12 cellular contexts compared by ENCODE assay signal in genomic region chr3:147383617-147384016, GRCh38. TPM values are rescaled to one million over a fixed set of nuclear protein-coding genes. Genes with fewer than 3 reads are reported as not detected.
DNase-seq lines count a peak whose midpoint lies in the region; ATAC-seq, FAIRE-seq and TF ChIP-seq lines count a peak whose summit lies in the region.
"Had no signal": no experiment of that assay in that cellular context is flagged by ENCODE, and none has a peak within 500 bp of the region (broad histone marks: within the 10 kb centered on the region; RNA-seq: fewer than 3 reads in every experiment).

No MANE protein-coding gene starts in this region.

- H3K4me3 Mint-ChIP-seq in chondrocyte (ENCODE audit: unreplicated experiment) = no peak overlapping the region
- H3K4me3 Mint-ChIP-seq: activated naive CD8-positive, alpha-beta T cell treated with anti-CD3 and anti-CD28 coated beads, Interleukin-2, amount 10 ng/mL, durations not matched to agents 7 days and 5 days had no signal

- peaks cover 6% of the 10 kb centered on the region for H3K36me3 Mint-ChIP-seq in chondrocyte (ENCODE audit: low read depth)
- H3K36me3 Mint-ChIP-seq: activated naive CD8-positive, alpha-beta T cell treated with anti-CD3 and anti-CD28 coated beads, Interleukin-2, amount 10 ng/mL, durations not matched to agents 7 days and 5 days had no signal

- H3K27ac Mint-ChIP-seq in chondrocyte (ENCODE audit: unreplicated experiment) = no peak overlapping the region
- H3K27ac Mint-ChIP-seq: activated naive CD8-positive, alpha-beta T cell treated with anti-CD3 and anti-CD28 coated beads, Interleukin-2, amount 10 ng/mL, durations not matched to agents 7 days and 5 days had no signal

- H3K4me1 Mint-ChIP-seq in chondrocyte (ENCODE audit: low read depth) = no peaks in the 10 kb centered on the region
- H3K4me1 Mint-ChIP-seq: activated naive CD8-positive, alpha-beta T cell treated with anti-CD3 and anti-CD28 coated beads, Interleukin-2, amount 10 ng/mL, durations not matched to agents 7 days and 5 days had no signal

- H3K4me3 ChIP-seq in GM12875 (ENCODE audit: low read depth, low read length) = no peak overlapping the region
- H3K4me3 ChIP-seq in retinal pigment epithelial cell (ENCODE audit: low read length) = no peak overlapping the region
- H3K4me3 ChIP-seq: sigmoid colon had no signal

- no peak for FAIRE-seq in RCC 7860 (lab: Jason Lieb, UNC)
- FAIRE-seq: urothelium cell line had no signal

- TF ChIP-seq CTCF in GM12875 (IDR thresholded peaks at IDR 0.05; ENCODE audit: borderline replicate concordance, insufficient read depth, low read depth, low read length) (peak; percentile 35; the same call in 1 of the 2 replicates), chondrocyte (IDR thresholded peaks at IDR 0.05) (peak; percentile 52), retinal pigment epithelial cell (conservative IDR thresholded peaks at IDR 0.05; ENCODE audit: low read depth, low read length) (peak; percentile 60)

- DNase-seq in NAMALWA (ENCODE audit: low spot score) = peak; percentile 56
- no peak for DNase-seq in chondrocyte (ENCODE audit: low spot score)
- no peak for DNase-seq in retinal pigment epithelial cell (ENCODE audit: low read depth)
- DNase-seq in RCC 7860 (ENCODE audit: low spot score) = no peak
- DNase-seq in NK-92 treated with Interleukin-12 subunit alpha and Interleukin-12 subunit beta, amount 100 ng/mL, for 24 hours (lab: John Stamatoyannopoulos, UW) = no peak
- DNase-seq: activated naive CD8-positive, alpha-beta T cell treated with anti-CD3 and anti-CD28 coated beads, Interleukin-2, amount 10 ng/mL, durations not matched to agents 7 days and 5 days; NCI-H446 treated with DMSO at 0.1 percent for 48 hours; sigmoid colon; T-helper 1 cell had no signal

- peaks cover 79% of the 10 kb centered on the region for H3K27me3 Mint-ChIP-seq in chondrocyte (ENCODE audit: low read depth)

- no peak for ATAC-seq in HG02981 (IDR thresholded peaks at IDR 0.05; ENCODE audit: unreplicated experiment)

- no peaks in the 10 kb centered on the region for H3K9me3 Mint-ChIP-seq in chondrocyte (ENCODE audit: low read depth)

RNA-seq across cellular contexts. Expression of gene ZIC4, which starts 22.7 kb away (rescaled TPM):
- total RNA-seq in chondrocyte = 1.7 to 10.2 TPM (median 1.7 TPM) in 3 replicates
- total RNA-seq: activated naive CD8-positive, alpha-beta T cell treated with anti-CD3 and anti-CD28 coated beads, Interleukin-2, amount 10 ng/mL, durations not matched to agents 7 days and 5 days; sigmoid colon had no signal

RNA-seq across cellular contexts. Expression of gene ZIC1, which starts 25.5 kb away (rescaled TPM):
- 8.8 to 57.3 TPM (median 12.8 TPM) in 3 replicates for total RNA-seq in chondrocyte
- total RNA-seq: activated naive CD8-positive, alpha-beta T cell treated with anti-CD3 and anti-CD28 coated beads, Interleukin-2, amount 10 ng/mL, durations not matched to agents 7 days and 5 days; sigmoid colon had no signal
